In the genomic region with DNA sequence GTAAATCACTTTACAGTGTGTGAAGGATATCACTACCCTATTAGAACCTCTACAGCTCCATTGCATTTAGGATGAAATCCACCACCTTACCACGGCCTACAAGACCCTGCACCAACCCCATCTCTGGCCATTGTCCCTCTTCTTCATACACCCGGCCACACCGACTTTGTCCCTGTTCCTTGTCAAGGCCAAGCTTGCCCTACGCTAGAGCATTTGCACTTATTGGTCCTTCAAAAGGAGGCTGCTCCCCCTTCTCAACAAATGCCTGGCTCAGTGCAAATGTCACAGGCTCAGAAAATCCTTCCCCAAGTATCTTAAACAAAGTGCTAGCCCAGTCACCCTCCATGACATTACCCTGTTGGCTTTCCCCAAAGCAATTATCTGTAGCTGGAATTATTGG, we compare ENCODE assay signal across 17 cellular contexts. TPM values are rescaled to one million over a fixed set of nuclear protein-coding genes. Genes with fewer than 3 reads are reported as not detected.
DNase-seq lines count a peak whose midpoint lies in the region; ATAC-seq lines count a peak whose summit lies in the region.
"Had no signal": no experiment of that assay in that cellular context is flagged by ENCODE, and none has a peak within 500 bp of the region (broad histone marks: within the 10 kb centered on the region; RNA-seq: fewer than 3 reads in every experiment).

No MANE protein-coding gene starts in this region.

- ATAC-seq in activated T-cell treated with anti-CD3 and anti-CD28 coated beads, Interleukin-2, amount 50 U/mL, for 4 hours, result no peak
- ATAC-seq in central memory CD8-positive, alpha-beta T cell (replicated peaks; ENCODE audit: extremely low read depth, poor library complexity, severe bottlenecking), result no peak
- ATAC-seq in HG02885 (IDR thresholded peaks at IDR 0.05; ENCODE audit: poor library complexity, unreplicated experiment) (no peak), Right ventricle myocardium inferior (no peak)
- ATAC-seq: heart left ventricle, left ventricle myocardium superior had no signal

- intact Hi-C loops in Right ventricle myocardium inferior (cut with DNase I), result no loop called here

- H3K36me3 Mint-ChIP-seq in activated T-cell treated with anti-CD3 and anti-CD28 coated beads, Interleukin-2, amount 50 U/mL, for 4 hours (ENCODE audit: insufficient read depth), result peaks cover 9% of the 10 kb centered on the region
- H3K36me3 Mint-ChIP-seq in activated CD4-positive, alpha-beta memory T cell treated with anti-CD3 and anti-CD28 coated beads, Interleukin-2, amount 10 ng/mL, durations not matched to agents 7 days and 5 days (ENCODE audit: low read depth), result peaks cover 39% of the 10 kb centered on the region
- peaks cover 10% of the 10 kb centered on the region for H3K36me3 Mint-ChIP-seq in central memory CD8-positive, alpha-beta T cell (ENCODE audit: insufficient read depth)
- peaks cover 27% of the 10 kb centered on the region for H3K36me3 Mint-ChIP-seq in stimulated activated naive CD8-positive, alpha-beta T cell treated with anti-CD3 and anti-CD28 coated beads, Interleukin-15, Interleukin-2, amounts not matched to agents 100 ng/mL and 50 ng/mL, for 24 hours (ENCODE audit: low read depth)

- DNase-seq in activated T-cell treated with anti-CD3 and anti-CD28 coated beads, Interleukin-2, amount 50 U/mL, for 4 hours, result no peak
- DNase-seq in activated T-cell treated with anti-CD3 and anti-CD28 coated beads, Interleukin-2, amount 50 U/mL, for 1 hour, result no peak
- no peak for DNase-seq in activated CD4-positive, alpha-beta memory T cell treated with anti-CD3 and anti-CD28 coated beads, Interleukin-2, amount 10 ng/mL, durations not matched to agents 7 days and 5 days
- no peak for DNase-seq in central memory CD8-positive, alpha-beta T cell (ENCODE audit: low spot score in 2 of 2)
- DNase-seq in NCI-H1105 treated with DMSO at 0.1 percent for 48 hours (lab: John Stamatoyannopoulos, UW), result no peak
- DNase-seq in Right ventricle myocardium inferior (ENCODE audit: missing footprints), result no peak
- DNase-seq: adrenal gland, caudate nucleus, H7, heart left ventricle, left ventricle myocardium superior, NCI-H1694 treated with DMSO at 0.1 percent for 48 hours, NCI-H226, ovary, sigmoid colon had no signal

- peak overlapping the region; percentile 61 for H3K4me3 Mint-ChIP-seq in activated T-cell treated with anti-CD3 and anti-CD28 coated beads, Interleukin-2, amount 50 U/mL, for 4 hours
- H3K4me3 Mint-ChIP-seq in activated CD4-positive, alpha-beta memory T cell treated with anti-CD3 and anti-CD28 coated beads, Interleukin-2, amount 10 ng/mL, durations not matched to agents 7 days and 5 days, result peak overlapping the region; percentile 62
- H3K4me3 Mint-ChIP-seq in central memory CD8-positive, alpha-beta T cell, result peak overlapping the region; percentile 58
- peak overlapping the region; percentile 80 for H3K4me3 Mint-ChIP-seq in stimulated activated naive CD8-positive, alpha-beta T cell treated with anti-CD3 and anti-CD28 coated beads, Interleukin-15, Interleukin-2, amounts not matched to agents 100 ng/mL and 50 ng/mL, for 24 hours

- CTCF ChIA-PET in activated CD4-positive, alpha-beta memory T cell treated with anti-CD3 and anti-CD28 coated beads, Interleukin-2, amount 10 ng/mL, durations not matched to agents 7 days and 5 days (lab: Charles Lee), result interaction anchor here (0.9 to 1.7 kb wide), 5 partner anchors 43 to 123 kb away, joined by 3 to 7 read pairs (median 4); no protein-coding TSS in a partner anchor

- POLR2A ChIA-PET in activated CD4-positive, alpha-beta memory T cell treated with anti-CD3 and anti-CD28 coated beads, Interleukin-2, amount 10 ng/mL, durations not matched to agents 7 days and 5 days (lab: Charles Lee), result interaction anchor here (0.9 to 2.4 kb wide), 5 partner anchors 10 to 137 kb away, joined by 3 to 12 read pairs (median 4); no protein-coding TSS in a partner anchor

- peaks cover 4% of the 10 kb centered on the region for H3K27me3 Mint-ChIP-seq in activated T-cell treated with anti-CD3 and anti-CD28 coated beads, Interleukin-2, amount 50 U/mL, for 4 hours (ENCODE audit: low read depth)
- peaks cover 25% of the 10 kb centered on the region for H3K27me3 Mint-ChIP-seq in activated CD4-positive, alpha-beta memory T cell treated with anti-CD3 and anti-CD28 coated beads, Interleukin-2, amount 10 ng/mL, durations not matched to agents 7 days and 5 days
- peaks cover 13% of the 10 kb centered on the region for H3K27me3 Mint-ChIP-seq in central memory CD8-positive, alpha-beta T cell
- H3K27me3 Mint-ChIP-seq in stimulated activated naive CD8-positive, alpha-beta T cell treated with anti-CD3 and anti-CD28 coated beads, Interleukin-15, Interleukin-2, amounts not matched to agents 100 ng/mL and 50 ng/mL, for 24 hours, result peaks cover 6% of the 10 kb centered on the region

- H3K27ac Mint-ChIP-seq in activated CD4-positive, alpha-beta memory T cell treated with anti-CD3 and anti-CD28 coated beads, Interleukin-2, amount 10 ng/mL, durations not matched to agents 7 days and 5 days, result peak overlapping the region; percentile 80
- H3K27ac Mint-ChIP-seq in central memory CD8-positive, alpha-beta T cell (ENCODE audit: low read depth), result peak overlapping the region; percentile 75
- peak overlapping the region; percentile 96 for H3K27ac Mint-ChIP-seq in stimulated activated naive CD8-positive, alpha-beta T cell treated with anti-CD3 and anti-CD28 coated beads, Interleukin-15, Interleukin-2, amounts not matched to agents 100 ng/mL and 50 ng/mL, for 24 hours

- peaks cover 19% of the 10 kb centered on the region for H3K9me3 Mint-ChIP-seq in activated T-cell treated with anti-CD3 and anti-CD28 coated beads, Interleukin-2, amount 50 U/mL, for 4 hours
- peaks cover 23% of the 10 kb centered on the region for H3K9me3 Mint-ChIP-seq in activated CD4-positive, alpha-beta memory T cell treated with anti-CD3 and anti-CD28 coated beads, Interleukin-2, amount 10 ng/mL, durations not matched to agents 7 days and 5 days
- peaks cover 7% of the 10 kb centered on the region for H3K9me3 Mint-ChIP-seq in central memory CD8-positive, alpha-beta T cell
- peaks cover 18% of the 10 kb centered on the region for H3K9me3 Mint-ChIP-seq in stimulated activated naive CD8-positive, alpha-beta T cell treated with anti-CD3 and anti-CD28 coated beads, Interleukin-15, Interleukin-2, amounts not matched to agents 100 ng/mL and 50 ng/mL, for 24 hours

- peaks cover 81% of the 10 kb centered on the region for H3K4me1 Mint-ChIP-seq in activated T-cell treated with anti-CD3 and anti-CD28 coated beads, Interleukin-2, amount 50 U/mL, for 4 hours (ENCODE audit: low read depth)
- H3K4me1 Mint-ChIP-seq in activated CD4-positive, alpha-beta memory T cell treated with anti-CD3 and anti-CD28 coated beads, Interleukin-2, amount 10 ng/mL, durations not matched to agents 7 days and 5 days, result peaks cover 75% of the 10 kb centered on the region
- H3K4me1 Mint-ChIP-seq in central memory CD8-positive, alpha-beta T cell, result peaks cover 67% of the 10 kb centered on the region
- peaks cover 75% of the 10 kb centered on the region for H3K4me1 Mint-ChIP-seq in stimulated activated naive CD8-positive, alpha-beta T cell treated with anti-CD3 and anti-CD28 coated beads, Interleukin-15, Interleukin-2, amounts not matched to agents 100 ng/mL and 50 ng/mL, for 24 hours (ENCODE audit: low read depth)

RNA-seq across cellular contexts. Expression of gene HRH2, which starts 4.1 kb away (rescaled TPM):
- total RNA-seq in activated T-cell treated with anti-CD3 and anti-CD28 coated beads, Interleukin-2, amount 50 U/mL, for 4 hours, result 10 to 100 TPM; 25.3 to 56.1 (median 31.1) TPM
- 10 to 100 TPM; 13.4 to 13.7 TPM for total RNA-seq in activated CD4-positive, alpha-beta memory T cell treated with anti-CD3 and anti-CD28 coated beads, Interleukin-2, amount 10 ng/mL, durations not matched to agents 7 days and 5 days
- total RNA-seq in Right ventricle myocardium inferior, result 46.6 TPM
